8 cellular contexts compared by ENCODE assay signal in the genomic region with DNA sequence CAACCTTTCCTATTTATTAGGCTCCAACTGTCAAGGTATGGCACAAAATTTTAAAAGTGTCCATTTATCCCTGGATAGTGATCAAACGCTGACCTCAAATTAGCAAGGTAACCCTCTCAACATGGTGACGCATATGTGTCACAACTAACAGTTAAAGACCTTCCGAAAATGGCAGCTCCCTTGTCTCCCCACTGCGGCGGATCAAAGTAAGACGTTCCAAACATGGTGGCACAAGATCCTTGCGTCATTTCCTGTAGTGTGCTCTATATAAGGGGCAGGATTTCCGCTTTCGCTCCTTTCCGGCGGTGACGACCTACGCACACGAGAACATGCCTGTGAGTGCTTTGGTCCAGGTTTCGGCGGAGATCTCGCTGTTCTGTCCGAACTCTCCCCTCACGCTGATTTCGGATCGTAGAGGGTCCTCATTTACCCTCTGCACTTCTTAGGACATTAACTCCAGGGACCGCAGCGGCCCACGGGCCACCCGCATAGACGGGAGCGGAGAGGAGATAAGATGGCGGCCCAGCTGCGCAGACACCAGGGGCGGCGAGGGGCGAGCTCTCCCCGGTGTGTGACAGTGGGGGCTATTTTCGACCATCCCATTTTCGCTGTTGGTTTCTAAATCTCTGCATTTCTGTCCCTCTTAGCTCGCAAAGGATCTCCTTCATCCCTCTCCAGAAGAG. TPM values are rescaled to one million over a fixed set of nuclear protein-coding genes. Genes with fewer than 3 reads are reported as not detected.
DNase-seq lines count a peak whose midpoint lies in the region; ATAC-seq, FAIRE-seq and TF ChIP-seq lines count a peak whose summit lies in the region.

RPS27 (plus strand) TSS at position 295 of the 683 bp plus-strand sequence; CDS start at position 330, 35 bp downstream.

- ATAC-seq in GM18868 (IDR thresholded peaks at IDR 0.05; ENCODE audit: unreplicated experiment), result peak; percentile 66
- peak; percentile 72 for ATAC-seq in HG03139 (IDR thresholded peaks at IDR 0.05; ENCODE audit: unreplicated experiment)

- WGBS in small intestine, 3 donors, result 0% methylated on average over 36 of the region's 36 CpGs

- DNase-seq in A673 (ENCODE audit: low spot score) (peak; percentile 98), NCI-H2227 treated with DMSO at 0.1 percent for 48 hours (lab: John Stamatoyannopoulos, UW) (peak; percentile 98), bronchial epithelial cell (ENCODE audit: low read depth) (peak; percentile 95), iPS-NIHi11 (ENCODE audit: low spot score) (peak; percentile 90), small intestine (peak; percentile 100)

- H3K4me1 ChIP-seq in A673 (ENCODE audit: insufficient read depth, low read length, poor library complexity, severe bottlenecking) (peaks cover 17% of the 10 kb centered on the region), small intestine (ENCODE audit: control insufficient read depth in 2 of 2, insufficient read depth in 1 of 2, low read depth in 1 of 2, low read length in 1 of 2) (peaks cover 0 to 4% of the 10 kb centered on the region in 2 donors)

- TF ChIP-seq CTCF in A673 (conservative IDR thresholded peaks at IDR 0.05; ENCODE audit: low read depth, low read length), result no peak
- TF ChIP-seq CTCF in WI38 (IDR thresholded peaks at IDR 0.05; ENCODE audit: low read depth, low read length), result no peak
- TF ChIP-seq CTCF in bronchial epithelial cell (IDR thresholded peaks at IDR 0.05; ENCODE audit: insufficient read depth, low read length, severe bottlenecking), result no peak

- H3K4me3 ChIP-seq in A673 (ENCODE audit: low read depth, low read length, poor library complexity, severe bottlenecking) (peak within 1 kb of the TSS; percentile 81), WI38 (ENCODE audit: low read depth, low read length) (peak within 1 kb of the TSS; percentile 96), bronchial epithelial cell (ENCODE audit: low read depth, low read length) (peak within 1 kb of the TSS; percentile 69), small intestine (ENCODE audit: low read depth in 1 of 2, low read length in 2 of 2) (peak within 1 kb of the TSS; percentile 81 to 86)

- CTCF ChIA-PET in A673 (lab: Charles Lee), result interaction anchor here (0.6 kb wide), 1 partner anchor 266 kb away, joined by 5 read pairs; no protein-coding TSS in a partner anchor

- H3K36me3 ChIP-seq in A673 (ENCODE audit: insufficient read depth, low read length, poor library complexity, severe bottlenecking) (peaks cover 42% of the 10 kb centered on the region), bronchial epithelial cell (ENCODE audit: control insufficient read depth, insufficient read depth, low read length) (peaks cover 7% of the 10 kb centered on the region), small intestine (ENCODE audit: control insufficient read depth in 2 of 2, insufficient read depth in 2 of 2, low read length in 2 of 2) (peaks cover 0 to 11% of the 10 kb centered on the region in 2 donors)

- intact Hi-C loops in A673 (cut with micrococcal nuclease; ENCODE audit: unreplicated experiment), result no loop called here

- BruUV-seq in A673 (replicated peaks; lab: Mats Ljungman, UMichigan), result no TSS peak

- H3K27me3 ChIP-seq in A673 (replicated peaks; ENCODE audit: insufficient read depth, low read depth, low read length, poor library complexity) (no peaks in the 10 kb centered on the region), bronchial epithelial cell (ENCODE audit: control insufficient read depth, insufficient read depth, low read length) (no peaks in the 10 kb centered on the region), small intestine (ENCODE audit: control insufficient read depth in 2 of 2, insufficient read depth in 2 of 2, low read length in 2 of 2) (no peaks in the 10 kb centered on the region)

- H3K27ac ChIP-seq in A673 (ENCODE audit: low read depth, low read length, poor library complexity, severe bottlenecking) (peak within 1 kb of the TSS; percentile 96), small intestine (ENCODE audit: low read depth in 1 of 2, low read length in 1 of 2) (peak within 1 kb of the TSS; percentile 84 to 96)

- H3K9me3 ChIP-seq in A673 (ENCODE audit: low read depth, low read length, poor library complexity, severe bottlenecking) (no peaks in the 10 kb centered on the region), small intestine (ENCODE audit: control insufficient read depth, low read depth) (no peaks in the 10 kb centered on the region)

- POLR2A ChIA-PET in A673 (lab: Charles Lee; ENCODE audit: low non-redundant PET), result interaction anchor here (0.6 to 1.0 kb wide), 10 partner anchors 9 to 1464 kb away, joined by 3 to 11 read pairs (median 4); partner anchors contain the start of genes DENND4B, JTB, SLC39A1 and UBAP2L

- peak; percentile 79 for FAIRE-seq in bronchial epithelial cell (lab: Jason Lieb, UNC)
- no peak for FAIRE-seq in small intestine (lab: Jason Lieb, UNC)

RNA-seq across cellular contexts. Expression of gene RPS27, which starts in this region (rescaled TPM):
- total RNA-seq in A673 (2021) (1,464 and 1,548 TPM in 2 replicates), bronchial epithelial cell (1,160 and 1,698 TPM in 2 replicates)
- over 10,000 TPM in 2 of 3 donors, 1,000 to 10,000 TPM in 1; 7,600 to 13,657 (median 11,449) TPM for polyA plus RNA-seq in small intestine

Comparison
In these comparisons a context has a peak if more than half of its experiments do, and no peak if none do; other contexts are left out.
1. Peak in every context shown above with its lines: DNase-seq, ATAC-seq, H3K4me3 ChIP-seq and H3K27ac ChIP-seq.